ENCODE assay signal across 16 cellular contexts in genomic region chr5:147752666-147753290, GRCh38. TPM values are rescaled to one million over a fixed set of nuclear protein-coding genes. Genes with fewer than 3 reads are reported as not detected.
DNase-seq lines count a peak whose midpoint lies in the region; ATAC-seq and TF ChIP-seq lines count a peak whose summit lies in the region.
"Had no signal": no experiment of that assay in that cellular context is flagged by ENCODE, and none has a peak within 500 bp of the region (broad histone marks: within the 10 kb centered on the region; RNA-seq: fewer than 3 reads in every experiment).

No MANE protein-coding gene starts in this region.

- CTCF ChIA-PET in A673 (lab: Charles Lee): no interaction called here

- intact Hi-C loops in A673 (cut with micrococcal nuclease; ENCODE audit: unreplicated experiment): no loop called here

- H3K4me3 Mint-ChIP-seq in brain (peak overlapping the region in 1 of 5 experiments; percentile 21), nephron (no peak overlapping the region)
- H3K4me3 Mint-ChIP-seq: CD4-positive, CD25-positive, alpha-beta regulatory T cell had no signal

- H3K9me3 ChIP-seq in A673 (ENCODE audit: low read depth, low read length, poor library complexity, severe bottlenecking): no peaks in the 10 kb centered on the region

- no peak for ATAC-seq in GM18873 (IDR thresholded peaks at IDR 0.05; ENCODE audit: low FRiP score, unreplicated experiment)
- ATAC-seq: K562 had no signal

- peaks cover 82% of the 10 kb centered on the region for H3K4me1 ChIP-seq in A673 (ENCODE audit: insufficient read depth, low read length, poor library complexity, severe bottlenecking)

- no peaks in the 10 kb centered on the region for H3K36me3 ChIP-seq in A673 (ENCODE audit: insufficient read depth, low read length, poor library complexity, severe bottlenecking)

- H3K36me3 Mint-ChIP-seq in brain (peaks cover 49% of the 10 kb centered on the region), nephron (ENCODE audit: low read depth) (no peaks in the 10 kb centered on the region)
- H3K36me3 Mint-ChIP-seq: CD4-positive, CD25-positive, alpha-beta regulatory T cell had no signal

- H3K27ac ChIP-seq in A673 (ENCODE audit: low read depth, low read length, poor library complexity, severe bottlenecking): peak overlapping the region; percentile 91

- peaks cover 84% of the 10 kb centered on the region for H3K4me1 Mint-ChIP-seq in brain
- peaks cover 15% of the 10 kb centered on the region for H3K4me1 Mint-ChIP-seq in nephron

- peaks cover 0 to 3% (median 0%) of the 10 kb centered on the region in 5 experiments for H3K9me3 Mint-ChIP-seq in brain
- H3K9me3 Mint-ChIP-seq in nephron: no peaks in the 10 kb centered on the region

- POLR2A ChIA-PET in A673 (lab: Charles Lee; ENCODE audit: low non-redundant PET): no interaction called here

- no peak overlapping the region for H3K4me3 ChIP-seq in A673 (ENCODE audit: low read depth, low read length, poor library complexity, severe bottlenecking)
- H3K4me3 ChIP-seq: K562 had no signal

- H3K27me3 Mint-ChIP-seq in brain (no peaks in the 10 kb centered on the region), nephron (ENCODE audit: low read depth) (no peaks in the 10 kb centered on the region)
- H3K27me3 Mint-ChIP-seq: CD4-positive, CD25-positive, alpha-beta regulatory T cell had no signal

- H3K27ac Mint-ChIP-seq in brain: peak overlapping the region in 3 of 5 experiments; percentile 47 to 70 (median 56)
- H3K27ac Mint-ChIP-seq in nephron: peak overlapping the region in 2 of 3 experiments; percentile 3 to 39

- DNase-seq in A673 (ENCODE audit: low spot score) (peak; percentile 51), MV-4-11 (lab: John Stamatoyannopoulos, UW) (peak; percentile 21), NCI-H69 (lab: John Stamatoyannopoulos, UW) (no peak), GM19238 (ENCODE audit: insufficient read length, low spot score) (no peak)
- DNase-seq in effector CD4-positive, alpha-beta T cell: no peak
- DNase-seq: AML-193; Calu3; CD4-positive, CD25-positive, alpha-beta regulatory T cell; HCEC 1CT; NCI-H1092; NCI-H1694 treated with DMSO at 0.1 percent for 48 hours; SHP77 treated with DMSO at 0.1 percent for 48 hours had no signal

- H3K27me3 ChIP-seq in A673 (replicated peaks; ENCODE audit: insufficient read depth, low read depth, low read length, poor library complexity): no peaks in the 10 kb centered on the region

- TF ChIP-seq CTCF in A673 (conservative IDR thresholded peaks at IDR 0.05; ENCODE audit: low read depth, low read length) (no peak), brain (conservative IDR thresholded peaks at IDR 0.05) (no peak), nephron (IDR thresholded peaks at IDR 0.05; ENCODE audit: unreplicated experiment in 3 of 3) (no peak)

- BruUV-seq in A673 (replicated peaks; lab: Mats Ljungman, UMichigan): no TSS peak

RNA-seq across cellular contexts. Expression of gene JAKMIP2, which starts 29.8 kb away (rescaled TPM):
- 67.4 and 85.5 TPM in 2 replicates for total RNA-seq in A673 (2021)
- 14.9 TPM for polyA plus RNA-seq in brain (ENCODE audit: insufficient read depth, low read depth, low replicate concordance)
- total RNA-seq: Calu3, K562 had no signal
- polyA plus RNA-seq: K562 had no signal

Comparison
In these comparisons a context has a peak if more than half of its experiments do, and no peak if none do; other contexts are left out.
1. DNase-seq: peak in A673 (single experiment) and MV-4-11 (single experiment); none in NCI-H69 (single experiment), effector CD4-positive, alpha-beta T cell (single experiment) and GM19238 (single experiment).